Comparison of ENCODE assay signal across 1 cellular context in the genomic region with DNA sequence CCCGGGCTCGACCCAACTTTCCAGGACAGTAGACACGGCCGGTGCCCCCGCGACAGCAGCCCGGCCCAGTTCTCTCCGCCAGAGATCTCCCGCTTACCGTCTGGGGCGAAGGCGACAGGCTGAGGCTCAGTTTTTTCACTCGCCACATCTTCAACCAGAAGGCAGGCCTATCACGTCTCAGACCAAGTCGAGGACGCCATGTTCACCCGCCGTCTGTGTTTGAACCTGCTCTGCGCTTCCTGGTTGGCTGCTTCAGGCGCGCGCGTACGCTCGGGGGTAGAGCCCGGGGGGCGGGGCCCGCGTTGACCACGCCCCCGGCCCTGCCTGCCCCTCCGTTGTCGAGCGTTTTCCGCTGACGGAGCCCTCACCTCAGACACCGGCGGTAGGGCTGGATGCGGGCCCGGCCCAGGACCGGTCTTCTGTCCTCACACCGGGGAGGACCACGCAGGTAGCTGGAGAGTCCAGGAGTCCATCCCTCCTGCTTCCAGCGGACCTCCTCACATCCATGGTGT.
TF ChIP-seq lines count a peak whose summit lies in the region.

A gene with protein sequence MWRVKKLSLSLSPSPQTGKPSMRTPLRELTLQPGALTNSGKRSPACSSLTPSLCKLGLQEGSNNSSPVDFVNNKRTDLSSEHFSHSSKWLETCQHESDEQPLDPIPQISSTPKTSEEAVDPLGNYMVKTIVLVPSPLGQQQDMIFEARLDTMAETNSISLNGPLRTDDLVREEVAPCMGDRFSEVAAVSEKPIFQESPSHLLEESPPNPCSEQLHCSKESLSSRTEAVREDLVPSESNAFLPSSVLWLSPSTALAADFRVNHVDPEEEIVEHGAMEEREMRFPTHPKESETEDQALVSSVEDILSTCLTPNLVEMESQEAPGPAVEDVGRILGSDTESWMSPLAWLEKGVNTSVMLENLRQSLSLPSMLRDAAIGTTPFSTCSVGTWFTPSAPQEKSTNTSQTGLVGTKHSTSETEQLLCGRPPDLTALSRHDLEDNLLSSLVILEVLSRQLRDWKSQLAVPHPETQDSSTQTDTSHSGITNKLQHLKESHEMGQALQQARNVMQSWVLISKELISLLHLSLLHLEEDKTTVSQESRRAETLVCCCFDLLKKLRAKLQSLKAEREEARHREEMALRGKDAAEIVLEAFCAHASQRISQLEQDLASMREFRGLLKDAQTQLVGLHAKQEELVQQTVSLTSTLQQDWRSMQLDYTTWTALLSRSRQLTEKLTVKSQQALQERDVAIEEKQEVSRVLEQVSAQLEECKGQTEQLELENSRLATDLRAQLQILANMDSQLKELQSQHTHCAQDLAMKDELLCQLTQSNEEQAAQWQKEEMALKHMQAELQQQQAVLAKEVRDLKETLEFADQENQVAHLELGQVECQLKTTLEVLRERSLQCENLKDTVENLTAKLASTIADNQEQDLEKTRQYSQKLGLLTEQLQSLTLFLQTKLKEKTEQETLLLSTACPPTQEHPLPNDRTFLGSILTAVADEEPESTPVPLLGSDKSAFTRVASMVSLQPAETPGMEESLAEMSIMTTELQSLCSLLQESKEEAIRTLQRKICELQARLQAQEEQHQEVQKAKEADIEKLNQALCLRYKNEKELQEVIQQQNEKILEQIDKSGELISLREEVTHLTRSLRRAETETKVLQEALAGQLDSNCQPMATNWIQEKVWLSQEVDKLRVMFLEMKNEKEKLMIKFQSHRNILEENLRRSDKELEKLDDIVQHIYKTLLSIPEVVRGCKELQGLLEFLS (minus strand): TSS at position 227 of the 512 bp plus-strand sequence. CDS start 79 bp downstream, at position 148.

TF ChIP-seq in liver, 16 proteins besides CTCF, POLR2A, EP300 and RAD21 (continued from another document):
- TF ChIP-seq ZBTB33 (IDR thresholded peaks at IDR 0.05) = no peak
TF ChIP-seq in liver: peak in this region for 6.
